ENCODE assay signal across 8 cellular contexts in the genomic region with DNA sequence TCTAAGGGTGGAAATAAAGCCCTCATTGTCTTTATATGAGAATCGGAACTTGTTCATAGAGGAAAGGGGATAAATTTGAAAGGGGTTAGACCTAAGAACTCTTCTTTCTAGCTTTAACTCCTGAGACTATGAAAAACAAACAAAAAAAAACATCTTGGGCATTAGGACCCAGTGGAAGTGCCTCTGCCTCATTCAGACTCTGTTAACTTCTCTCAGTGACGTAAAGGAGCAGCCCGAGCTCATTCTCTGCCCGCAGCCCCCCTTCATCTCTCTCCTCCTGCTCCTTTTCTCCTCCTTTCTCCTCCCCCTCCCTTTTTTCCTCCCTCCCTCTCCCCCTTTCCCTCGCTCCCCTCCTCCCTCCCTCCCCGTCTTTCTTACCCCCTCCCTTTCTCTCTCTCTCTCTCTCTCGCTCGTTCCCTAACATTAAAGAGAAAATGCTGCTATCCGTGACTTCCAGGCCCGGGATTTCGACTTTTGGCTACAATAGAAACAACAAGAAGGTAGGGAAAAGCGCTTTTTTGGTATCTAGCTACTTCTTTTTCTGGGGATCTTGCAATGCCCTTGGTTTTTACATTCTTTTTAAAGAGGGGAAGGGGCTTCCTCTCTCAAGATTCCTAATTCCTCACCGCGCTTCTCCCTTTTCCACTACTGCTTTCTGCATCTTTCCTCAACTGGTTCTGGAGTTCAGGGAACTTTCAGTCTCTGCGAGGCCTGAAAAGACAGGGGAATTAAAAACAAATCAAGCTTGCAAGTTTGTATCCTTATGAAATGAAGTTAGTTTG. TPM values are rescaled to one million over a fixed set of nuclear protein-coding genes. Genes with fewer than 3 reads are reported as not detected.
DNase-seq lines count a peak whose midpoint lies in the region; ATAC-seq and TF ChIP-seq lines count a peak whose summit lies in the region.

Gene RBMS2, plus strand, starts transcription at position 231 of the 782 bp plus-strand sequence. Its CDS starts 204 bp downstream, at position 435.

- H3K36me3 Mint-ChIP-seq in activated B cell treated with CpG ODN at 0.5 μM for 24 hours (ENCODE audit: low read depth) = no peaks in the 10 kb centered on the region
- H3K36me3 Mint-ChIP-seq in dendritic cell treated with granulocyte-macrophage colony-stimulating factor and Interleukin-4, amounts not matched to agents 40 ng/mL and 50 ng/mL, for 4 days (ENCODE audit: low read depth) = peaks cover 14% of the 10 kb centered on the region

- H3K27me3 ChIP-seq in kidney epithelial cell (ENCODE audit: control insufficient read depth, insufficient read depth, low read length) (no peaks in the 10 kb centered on the region), smooth muscle cell (ENCODE audit: low read depth) (no peaks in the 10 kb centered on the region)

- CTCF ChIA-PET in activated B cell treated with CpG ODN at 0.5 μM for 24 hours (lab: Charles Lee) = interaction anchor here (1.7 kb wide), 1 partner anchor 115 kb away, joined by 6 read pairs; no protein-coding TSS in a partner anchor

- peak within 1 kb of the TSS; percentile 87 for H3K9ac ChIP-seq in smooth muscle cell (ENCODE audit: low read depth)

- H3K27me3 Mint-ChIP-seq in activated B cell treated with CpG ODN at 0.5 μM for 24 hours = peaks cover 3% of the 10 kb centered on the region
- H3K27me3 Mint-ChIP-seq in dendritic cell treated with granulocyte-macrophage colony-stimulating factor and Interleukin-4, amounts not matched to agents 40 ng/mL and 50 ng/mL, for 4 days = no peaks in the 10 kb centered on the region

- peaks cover 22% of the 10 kb centered on the region for H3K4me1 Mint-ChIP-seq in activated B cell treated with CpG ODN at 0.5 μM for 24 hours
- H3K4me1 Mint-ChIP-seq in dendritic cell treated with granulocyte-macrophage colony-stimulating factor and Interleukin-4, amounts not matched to agents 40 ng/mL and 50 ng/mL, for 4 days (ENCODE audit: low read depth) = peaks cover 57% of the 10 kb centered on the region

- H3K27ac Mint-ChIP-seq in activated B cell treated with CpG ODN at 0.5 μM for 24 hours = peak within 1 kb of the TSS; percentile 72
- peak within 1 kb of the TSS; percentile 95 for H3K27ac Mint-ChIP-seq in dendritic cell treated with granulocyte-macrophage colony-stimulating factor and Interleukin-4, amounts not matched to agents 40 ng/mL and 50 ng/mL, for 4 days

- H3K4me3 Mint-ChIP-seq in activated B cell treated with CpG ODN at 0.5 μM for 24 hours = peak within 1 kb of the TSS; percentile 83
- peak within 1 kb of the TSS; percentile 88 for H3K4me3 Mint-ChIP-seq in dendritic cell treated with granulocyte-macrophage colony-stimulating factor and Interleukin-4, amounts not matched to agents 40 ng/mL and 50 ng/mL, for 4 days

- no peaks in the 10 kb centered on the region for H3K36me3 ChIP-seq in kidney epithelial cell (ENCODE audit: control insufficient read depth, insufficient read depth, low read length)
- no peaks in the 10 kb centered on the region for H3K36me3 ChIP-seq in smooth muscle cell (ENCODE audit: low read depth)

- no peaks in the 10 kb centered on the region for H3K9me3 ChIP-seq in smooth muscle cell (replicated peaks; ENCODE audit: low read depth)

- ATAC-seq in GM21528 (IDR thresholded peaks at IDR 0.05; ENCODE audit: low FRiP score, unreplicated experiment) (peak; percentile 55), activated B cell treated with CpG ODN at 0.5 μM for 24 hours (ENCODE audit: low read depth) (peak; percentile 84), HG02642 (IDR thresholded peaks at IDR 0.05; ENCODE audit: poor library complexity, unreplicated experiment) (no peak)

- 2% methylated on average over 11 of the region's 15 CpGs for WGBS in smooth muscle cell (ENCODE audit: low lambda C conversion rate)

- peak within 1 kb of the TSS; percentile 93 for H3K4me2 ChIP-seq in smooth muscle cell

- no peaks in the 10 kb centered on the region for H3K9me3 Mint-ChIP-seq in activated B cell treated with CpG ODN at 0.5 μM for 24 hours
- no peaks in the 10 kb centered on the region for H3K9me3 Mint-ChIP-seq in dendritic cell treated with granulocyte-macrophage colony-stimulating factor and Interleukin-4, amounts not matched to agents 40 ng/mL and 50 ng/mL, for 4 days

- peaks cover 21% of the 10 kb centered on the region for H3K4me1 ChIP-seq in smooth muscle cell (ENCODE audit: low read depth)

- intact Hi-C loops in activated B cell treated with CpG ODN at 0.5 μM for 24 hours (cut with micrococcal nuclease) = loop anchor here (5.0 kb wide), 1 partner anchor 36 kb away; no protein-coding TSS in a partner anchor
- intact Hi-C loops in dendritic cell treated with granulocyte-macrophage colony-stimulating factor and Interleukin-4, amounts not matched to agents 40 ng/mL and 50 ng/mL, for 4 days (cut with micrococcal nuclease) = loop anchor here (2.0 kb wide), 1 partner anchor 49 kb away; no protein-coding TSS in a partner anchor

- POLR2A ChIA-PET in activated B cell treated with CpG ODN at 0.5 μM for 24 hours (lab: Charles Lee) = interaction anchor here (0.5 to 1.3 kb wide), 12 partner anchors 26 to 687 kb away, joined by 3 to 10 read pairs (median 3); partner anchors contain the start of genes LRP1, NACA, RNF41 and STAT2

- H3K4me3 ChIP-seq in kidney epithelial cell (ENCODE audit: low read depth, low read length) = peak within 1 kb of the TSS; percentile 65
- H3K4me3 ChIP-seq in smooth muscle cell = peak within 1 kb of the TSS; percentile 87

- H4K20me1 ChIP-seq in smooth muscle cell (ENCODE audit: low read depth) = no peaks in the 10 kb centered on the region

- DNase-seq in AG20443 (ENCODE audit: low spot score) = peak; percentile 82
- peak; percentile 48 for DNase-seq in NCI-H2171 treated with DMSO at 0.1 percent for 48 hours (lab: John Stamatoyannopoulos, UW)
- DNase-seq in activated B cell treated with CpG ODN at 0.5 μM for 24 hours = no peak
- peak; percentile 77 for DNase-seq in kidney epithelial cell (ENCODE audit: low read depth)
- peak; percentile 7 for DNase-seq in smooth muscle cell (lab: John Stamatoyannopoulos, UW; ENCODE audit: unreplicated experiment)

- no peak for TF ChIP-seq CTCF in activated B cell treated with CpG ODN at 0.5 μM for 24 hours (IDR thresholded peaks at IDR 0.05)
- no peak for TF ChIP-seq CTCF in kidney epithelial cell (IDR thresholded peaks at IDR 0.05; ENCODE audit: insufficient read depth, low read length, poor library complexity, severe bottlenecking)
- no peak for TF ChIP-seq CTCF in smooth muscle cell (IDR thresholded peaks at IDR 0.05; ENCODE audit: borderline replicate concordance, insufficient read depth, poor library complexity, severe bottlenecking)

- peaks cover 42% of the 10 kb centered on the region for H3K79me2 ChIP-seq in smooth muscle cell (ENCODE audit: low read depth)

- peaks cover 6% of the 10 kb centered on the region for H3F3A ChIP-seq in smooth muscle cell (ENCODE audit: low read depth)

- H2AFZ ChIP-seq in smooth muscle cell (ENCODE audit: low read depth) = peak within 1 kb of the TSS; percentile 93

- peak within 1 kb of the TSS; percentile 92 for H3K27ac ChIP-seq in smooth muscle cell (ENCODE audit: low read depth)

RNA-seq across cellular contexts. Expression of gene RBMS2, which starts in this region (rescaled TPM):
- 2.7 and 3.4 TPM in 2 replicates for total RNA-seq in activated B cell treated with CpG ODN at 0.5 μM for 24 hours
- 37.2 and 42.4 TPM in 2 replicates for total RNA-seq in kidney epithelial cell
- 20.6 and 24.7 TPM in 2 replicates for total RNA-seq in smooth muscle cell
- polyA plus RNA-seq in smooth muscle cell = 14.5 and 16.8 TPM in 2 replicates
